In genomic region chr10:132317477-132317876, GRCh38 we compare ENCODE assay signal across 4 cellular contexts. TPM values are rescaled to one million over a fixed set of nuclear protein-coding genes. Genes with fewer than 3 reads are reported as not detected.
DNase-seq lines count a peak whose midpoint lies in the region; ATAC-seq, FAIRE-seq and TF ChIP-seq lines count a peak whose summit lies in the region.
"Not testable (repeated sequence)": the region's sequence is repeated elsewhere in the genome, so short reads cannot be mapped to it uniquely, and the experiment has no call there.

No MANE protein-coding gene starts in this region.

- H2AFZ ChIP-seq in IMR-90 (replicated peaks; ENCODE audit: low read length, poor library complexity); HepG2 (ENCODE audit: low read length): not testable (repeated sequence)

- not testable (repeated sequence) for H2BK20ac ChIP-seq in IMR-90 (ENCODE audit: low read depth, low read length)

- dilution Hi-C loops in IMR-90 (cut with HindIII; ENCODE audit: low sequenced_read_pairs, unreplicated experiment) = not testable (repeated sequence)

- not testable (repeated sequence) for H4K20me1 ChIP-seq in IMR-90 (ENCODE audit: insufficient read depth, low read length); HepG2 (ENCODE audit: insufficient read depth, low read length)

- 0 out of 2 replicates have a peak overlapping the region, but pooled peaks have one; percentile 17 for H2AK5ac ChIP-seq in IMR-90 (ENCODE audit: low read depth, low read length)

- not testable (repeated sequence) for BruUV-seq in IMR-90 (replicated peaks; lab: Mats Ljungman, UMichigan); HepG2 (replicated peaks; lab: Mats Ljungman, UMichigan)

- H3K4ac ChIP-seq in IMR-90 (ENCODE audit: low read depth, low read length) = not testable (repeated sequence)

- not testable (repeated sequence) for H3K9me3 Mint-ChIP-seq in dendritic cell treated with granulocyte-macrophage colony-stimulating factor and Interleukin-4, amounts not matched to agents 40 ng/mL and 50 ng/mL, for 4 days

- not testable (repeated sequence) for H2BK15ac ChIP-seq in IMR-90 (ENCODE audit: low read depth, low read length)

- H4K5ac ChIP-seq in IMR-90 (ENCODE audit: low read depth, low read length) = not testable (repeated sequence)

- not testable (repeated sequence) for H3K9me3 ChIP-seq in A549; IMR-90 (ENCODE audit: control insufficient read depth, insufficient read depth, low read length); HepG2 (ENCODE audit: low read length)

- peak overlapping the region; percentile 27 for H3K27ac Mint-ChIP-seq in dendritic cell treated with granulocyte-macrophage colony-stimulating factor and Interleukin-4, amounts not matched to agents 40 ng/mL and 50 ng/mL, for 4 days

- not testable (repeated sequence) for DNase-seq in A549 (ENCODE audit: low read depth in 1 of 2, low spot score in 1 of 2); IMR-90; HepG2 (ENCODE audit: low spot score)

- not testable (repeated sequence) for H3K23ac ChIP-seq in IMR-90 (ENCODE audit: low read depth, low read length)

- H3K79me2 ChIP-seq in HepG2 (ENCODE audit: insufficient read depth, low read length) = not testable (repeated sequence)

- not testable (repeated sequence) for FAIRE-seq in A549 (lab: Jason Lieb, UNC); HepG2 (lab: Jason Lieb, UNC)

- not testable (repeated sequence) for H4K91ac ChIP-seq in IMR-90 (ENCODE audit: insufficient read depth, low read depth, low read length)

- H3K36me3 ChIP-seq in IMR-90 (ENCODE audit: control insufficient read depth, insufficient read depth, low read length); HepG2 (replicated peaks in 1 of 2; ENCODE audit: control insufficient read depth in 1 of 2, insufficient read depth in 2 of 2, low read length in 2 of 2): not testable (repeated sequence)

- H3K27me3 Mint-ChIP-seq in dendritic cell treated with granulocyte-macrophage colony-stimulating factor and Interleukin-4, amounts not matched to agents 40 ng/mL and 50 ng/mL, for 4 days = not testable (repeated sequence)

- POLR2A ChIA-PET in A549 (lab: Yijun Ruan, JAX); IMR-90 (lab: Charles Lee; ENCODE audit: unreplicated experiment); HepG2 (lab: Yijun Ruan, JAX): not testable (repeated sequence)

- not testable (repeated sequence) for H3K9ac ChIP-seq in IMR-90 (ENCODE audit: low read depth, low read length); HepG2 (ENCODE audit: insufficient read depth, low read depth, low read length)

- TF ChIP-seq POLR2A in A549 (IDR thresholded peaks at IDR 0.05; ENCODE audit: low read length); IMR-90 (IDR thresholded peaks at IDR 0.05; ENCODE audit: low read depth, low read length); HepG2 (IDR thresholded peaks at IDR 0.05; ENCODE audit: insufficient read depth in 1 of 2, low read depth in 2 of 2, low read length in 2 of 2): not testable (repeated sequence)

- H2AK9ac ChIP-seq in IMR-90 (replicated peaks; ENCODE audit: low read depth, low read length, poor library complexity) = not testable (repeated sequence)

- H3K36me3 Mint-ChIP-seq in dendritic cell treated with granulocyte-macrophage colony-stimulating factor and Interleukin-4, amounts not matched to agents 40 ng/mL and 50 ng/mL, for 4 days (ENCODE audit: low read depth) = peaks cover 16% of the 10 kb centered on the region

- H3K9me1 ChIP-seq in IMR-90 (ENCODE audit: insufficient read depth, low read length) = peaks cover 13% of the 10 kb centered on the region

- peaks cover 44% of the 10 kb centered on the region for H3K4me1 ChIP-seq in A549
- H3K4me1 ChIP-seq in IMR-90 (ENCODE audit: control insufficient read depth, insufficient read depth, low read length) = peaks cover 12% of the 10 kb centered on the region
- H3K4me1 ChIP-seq in HepG2 (ENCODE audit: insufficient read depth, low read length) = peaks cover 30% of the 10 kb centered on the region

- in situ Hi-C loops in IMR-90 (cut with MboI; ENCODE audit: low sequenced_read_pairs); HepG2 (cut with HindIII; ENCODE audit: extremely low pct_ligation_motif_present, low pct_unique_long_range_greater_than_20kb): not testable (repeated sequence)

- not testable (repeated sequence) for H3K18ac ChIP-seq in IMR-90 (ENCODE audit: low read depth, low read length)

- H4K8ac ChIP-seq in IMR-90 (ENCODE audit: low read depth in 2 of 2, low read length in 2 of 2) = not testable (repeated sequence)

- CTCF ChIA-PET in A549 (lab: Yijun Ruan, JAX); IMR-90 (lab: Yijun Ruan, JAX); HepG2 (lab: Yijun Ruan, JAX; ENCODE audit: low intra/inter-chr PET ratio, low total read pairs): not testable (repeated sequence)

- not testable (repeated sequence) for H3K56ac ChIP-seq in IMR-90 (ENCODE audit: extremely low read depth, insufficient read depth, low read length)

- peaks cover 64% of the 10 kb centered on the region for H3K4me1 Mint-ChIP-seq in dendritic cell treated with granulocyte-macrophage colony-stimulating factor and Interleukin-4, amounts not matched to agents 40 ng/mL and 50 ng/mL, for 4 days (ENCODE audit: low read depth)

- peaks cover 0 to 13% of the 10 kb centered on the region in 2 experiments; a peak in 3 of 4 replicates for H3K79me1 ChIP-seq in IMR-90 (ENCODE audit: low read depth in 1 of 2, low read length in 2 of 2)

- not testable (repeated sequence) for H2BK120ac ChIP-seq in IMR-90 (ENCODE audit: low read depth, low read length)

- not testable (repeated sequence) for H3K4me3 ChIP-seq in A549; IMR-90 (ENCODE audit: insufficient read depth, low read depth, low read length); HepG2 (replicated peaks in 1 of 3; ENCODE audit: insufficient read depth in 1 of 3, low read depth in 2 of 3, low read length in 3 of 3)

- not testable (repeated sequence) for H2BK5ac ChIP-seq in IMR-90 (ENCODE audit: low read depth, low read length, poor library complexity, severe bottlenecking)

- TF ChIP-seq CTCF in A549 (IDR thresholded peaks at IDR 0.05); IMR-90 (conservative IDR thresholded peaks at IDR 0.05; ENCODE audit: low read depth, low read length); HepG2 (CRISPR knock-in tag; IDR thresholded peaks at IDR 0.05): not testable (repeated sequence)

- not testable (repeated sequence) for H3K4me3 Mint-ChIP-seq in dendritic cell treated with granulocyte-macrophage colony-stimulating factor and Interleukin-4, amounts not matched to agents 40 ng/mL and 50 ng/mL, for 4 days

- H3K27ac ChIP-seq in A549 = peak overlapping the region; percentile 8 to 95; a peak in 4 of 6 replicates
- not testable (repeated sequence) for H3K27ac ChIP-seq in IMR-90 (ENCODE audit: insufficient read depth, low read length); HepG2 (ENCODE audit: extremely low read length, insufficient read depth, low read length)

- WGBS in A549 (ENCODE audit: missing lambda C conversion rate) = 92% methylated on average over 6 of the region's 6 CpGs
- whole genome bisulfite sequencing in IMR-90 (ENCODE audit: extremely low coverage in 2 of 2, insufficient read length in 1 of 2), 2 experiments = 100% methylated on average over 2 of the region's 6 CpGs; no CpG with 5 or more reads in 1 of the 2 experiments
- 45% methylated on average over 6 of the region's 6 CpGs for WGBS in HepG2 (ENCODE audit: low lambda C conversion rate)

- TF ChIP-seq EP300 in A549 (IDR thresholded peaks at IDR 0.05); HepG2 (IDR thresholded peaks at IDR 0.05; ENCODE audit: low read depth in 2 of 2, low read length in 2 of 2); HepG2 (CRISPR knock-in tag; IDR thresholded peaks at IDR 0.05; ENCODE audit: borderline replicate concordance): not testable (repeated sequence)

- not testable (repeated sequence) for ATAC-seq in A549; IMR-90 (ENCODE audit: low read depth); HepG2

- not testable (repeated sequence) for H3K4me2 ChIP-seq in A549; IMR-90 (ENCODE audit: low read depth, low read length); HepG2 (ENCODE audit: low read depth, low read length)

- intact Hi-C loops in IMR-90 (cut with micrococcal nuclease); dendritic cell treated with granulocyte-macrophage colony-stimulating factor and Interleukin-4, amounts not matched to agents 40 ng/mL and 50 ng/mL, for 4 days (cut with micrococcal nuclease); HepG2 (cut with micrococcal nuclease; ENCODE audit: unreplicated experiment): not testable (repeated sequence)

- H3K14ac ChIP-seq in IMR-90 (replicated peaks; ENCODE audit: low read depth, low read length) = not testable (repeated sequence)

- H3K27me3 ChIP-seq in IMR-90 (ENCODE audit: control insufficient read depth, insufficient read depth, low read length); HepG2 (ENCODE audit: control insufficient read depth in 1 of 2, insufficient read depth in 2 of 2, low read length in 2 of 2): not testable (repeated sequence)

- TF ChIP-seq RAD21 in A549 (conservative IDR thresholded peaks at IDR 0.05 in 1 of 2, IDR thresholded peaks at IDR 0.05 in 1 of 2); IMR-90 (IDR thresholded peaks at IDR 0.05; ENCODE audit: low read length); HepG2 (CRISPR knock-in tag; IDR thresholded peaks at IDR 0.05): not testable (repeated sequence)

RNA-seq across cellular contexts. Expression of gene STK32C, which starts 9.7 kb away (rescaled TPM):
- 23.5 and 29.9 TPM in 2 replicates for polyA plus RNA-seq in A549 (2011; rRNA removed)
- 51.5 and 53.2 TPM in 2 replicates for polyA plus RNA-seq in A549 (2012; cell fraction: cytosol; rRNA removed)
- 52.9 and 56.5 TPM in 2 replicates for polyA plus RNA-seq in A549 (2012; cell fraction: nucleus; rRNA removed)
- 41.5 to 47.9 TPM (median 43.6 TPM) in 3 replicates for polyA plus RNA-seq in A549 (2017; fragmentation: RNase III; extraction: RNeasy Plus Mini Kit Qiagen cat#74134 plus additional on column Dnase treatment)
- polyA minus RNA-seq in A549 (2011; rRNA and poly(A)+ RNA removed) = 20.3 and 22.3 TPM in 2 replicates
- total RNA-seq in IMR-90 (2012; rRNA removed) = 5.0 TPM in 2 replicates
- polyA plus RNA-seq in IMR-90 (2012; rRNA removed) = 8.3 and 9.0 TPM in 2 replicates
- 10.5 and 10.6 TPM in 2 replicates for polyA plus RNA-seq in IMR-90 (2012; cell fraction: cytosol; rRNA removed)
- polyA plus RNA-seq in IMR-90 (2012; cell fraction: nucleus; rRNA removed; ENCODE audit: low replicate concordance) = 5.9 and 10.3 TPM in 2 replicates
- 18.9 and 19.4 TPM in 2 replicates for total RNA-seq in HepG2 (2016; rRNA removed; fragmentation: Illumina TruSeq; extraction: Trizol)
- total RNA-seq in HepG2 (2016; cell fraction: cytosol; rRNA removed; fragmentation: Illumina TruSeq; extraction: Trizol; ENCODE audit: low read depth) = 6.4 and 9.0 TPM in 2 replicates
- 18.5 and 19.3 TPM in 2 replicates for total RNA-seq in HepG2 (2016; cell fraction: insoluble cytoplasmic fraction; rRNA removed; fragmentation: Illumina TruSeq; extraction: Trizol)
- total RNA-seq in HepG2 (2016; cell fraction: membrane; rRNA removed; fragmentation: Illumina TruSeq; extraction: Trizol) = 13.9 and 14.9 TPM in 2 replicates
- 8.4 and 10.8 TPM in 2 replicates for total RNA-seq in HepG2 (2016; cell fraction: nucleus; rRNA removed; fragmentation: Illumina TruSeq; extraction: Trizol)
- 9.9 and 10.9 TPM in 2 replicates for polyA plus RNA-seq in HepG2 (2011; rRNA removed)
- 7.4 and 11.6 TPM in 2 replicates for polyA plus RNA-seq in HepG2 (2011; cell fraction: cytosol; rRNA removed)
- 13.7 and 17.7 TPM in 2 replicates for polyA plus RNA-seq in HepG2 (2011; cell fraction: nucleus; rRNA removed)
- polyA plus RNA-seq in HepG2 (2012) = 12.0 and 12.5 TPM in 2 replicates
- 9.3 and 10.8 TPM in 2 replicates for polyA plus RNA-seq in HepG2 (2016; cell fraction: cytosol; fragmentation: Illumina TruSeq; extraction: Trizol; ENCODE audit: low read depth)
- polyA plus RNA-seq in HepG2 (2016; cell fraction: insoluble cytoplasmic fraction; fragmentation: Illumina TruSeq; extraction: Trizol; ENCODE audit: low read depth) = 19.9 and 20.6 TPM in 2 replicates
- 11.2 and 12.1 TPM in 2 replicates for polyA plus RNA-seq in HepG2 (2016; cell fraction: membrane; fragmentation: Illumina TruSeq; extraction: Trizol; ENCODE audit: low read depth)
- 19.7 and 20.0 TPM in 2 replicates for polyA plus RNA-seq in HepG2 (2016; cell fraction: nucleus; fragmentation: Illumina TruSeq; extraction: Trizol; ENCODE audit: insufficient read depth, low read depth)
- 10.2 and 30.6 TPM in 2 replicates for polyA minus RNA-seq in HepG2 (2011; rRNA and poly(A)+ RNA removed; ENCODE audit: low replicate concordance)
- polyA minus RNA-seq in HepG2 (2011; cell fraction: cytosol; rRNA and poly(A)+ RNA removed) = 4.4 and 5.4 TPM in 2 replicates
- polyA minus RNA-seq in HepG2 (2011; cell fraction: nucleus; rRNA and poly(A)+ RNA removed) = 6.1 and 7.1 TPM in 2 replicates

RNA-seq across cellular contexts. Expression of gene LRRC27, which starts 14.5 kb away (rescaled TPM):
- polyA plus RNA-seq in A549 (2011; rRNA removed) = 6.9 and 9.0 TPM in 2 replicates
- polyA plus RNA-seq in A549 (2012; cell fraction: cytosol; rRNA removed) = 4.3 and 4.8 TPM in 2 replicates
- 8.4 and 12.2 TPM in 2 replicates for polyA plus RNA-seq in A549 (2012; cell fraction: nucleus; rRNA removed)
- 6.5 to 8.3 TPM (median 6.9 TPM) in 3 replicates for polyA plus RNA-seq in A549 (2017; fragmentation: RNase III; extraction: RNeasy Plus Mini Kit Qiagen cat#74134 plus additional on column Dnase treatment)
- polyA minus RNA-seq in A549 (2011; rRNA and poly(A)+ RNA removed) = 5.3 and 7.4 TPM in 2 replicates
- 3.6 and 3.8 TPM in 2 replicates for total RNA-seq in IMR-90 (2012; rRNA removed)
- 5.0 and 5.3 TPM in 2 replicates for polyA plus RNA-seq in IMR-90 (2012; rRNA removed)
- polyA plus RNA-seq in IMR-90 (2012; cell fraction: cytosol; rRNA removed) = 2.7 and 5.5 TPM in 2 replicates
- polyA plus RNA-seq in IMR-90 (2012; cell fraction: nucleus; rRNA removed; ENCODE audit: low replicate concordance) = 30.8 and 31.9 TPM in 2 replicates
- total RNA-seq in HepG2 (2016; rRNA removed; fragmentation: Illumina TruSeq; extraction: Trizol) = 3.9 and 4.6 TPM in 2 replicates
- 2.1 and 2.2 TPM in 2 replicates for total RNA-seq in HepG2 (2016; cell fraction: cytosol; rRNA removed; fragmentation: Illumina TruSeq; extraction: Trizol; ENCODE audit: low read depth)
- 3.2 and 4.3 TPM in 2 replicates for total RNA-seq in HepG2 (2016; cell fraction: insoluble cytoplasmic fraction; rRNA removed; fragmentation: Illumina TruSeq; extraction: Trizol)
- 2.1 and 2.5 TPM in 2 replicates for total RNA-seq in HepG2 (2016; cell fraction: membrane; rRNA removed; fragmentation: Illumina TruSeq; extraction: Trizol)
- total RNA-seq in HepG2 (2016; cell fraction: nucleus; rRNA removed; fragmentation: Illumina TruSeq; extraction: Trizol) = 5.9 and 7.5 TPM in 2 replicates
- 4.2 and 4.3 TPM in 2 replicates for polyA plus RNA-seq in HepG2 (2011; rRNA removed)
- 1.8 and 1.9 TPM in 2 replicates for polyA plus RNA-seq in HepG2 (2011; cell fraction: cytosol; rRNA removed)
- polyA plus RNA-seq in HepG2 (2011; cell fraction: nucleus; rRNA removed) = 14.3 and 14.5 TPM in 2 replicates
- polyA plus RNA-seq in HepG2 (2012) = 3.2 and 3.6 TPM in 2 replicates
- polyA plus RNA-seq in HepG2 (2016; cell fraction: cytosol; fragmentation: Illumina TruSeq; extraction: Trizol; ENCODE audit: low read depth) = 0.82 and 0.88 TPM in 2 replicates
- 3.6 and 4.7 TPM in 2 replicates for polyA plus RNA-seq in HepG2 (2016; cell fraction: insoluble cytoplasmic fraction; fragmentation: Illumina TruSeq; extraction: Trizol; ENCODE audit: low read depth)
- 2.6 and 2.7 TPM in 2 replicates for polyA plus RNA-seq in HepG2 (2016; cell fraction: membrane; fragmentation: Illumina TruSeq; extraction: Trizol; ENCODE audit: low read depth)
- polyA plus RNA-seq in HepG2 (2016; cell fraction: nucleus; fragmentation: Illumina TruSeq; extraction: Trizol; ENCODE audit: insufficient read depth, low read depth) = 11.7 and 14.6 TPM in 2 replicates
- polyA minus RNA-seq in HepG2 (2011; rRNA and poly(A)+ RNA removed; ENCODE audit: low replicate concordance) = 2.7 and 3.0 TPM in 2 replicates
- 0.88 and 1.4 TPM in 2 replicates for polyA minus RNA-seq in HepG2 (2011; cell fraction: cytosol; rRNA and poly(A)+ RNA removed)
- 11.1 and 12.3 TPM in 2 replicates for polyA minus RNA-seq in HepG2 (2011; cell fraction: nucleus; rRNA and poly(A)+ RNA removed)
